ENCODE assay signal across 15 cellular contexts in genomic region chr2:42055573-42056514, GRCh38. TPM values are rescaled to one million over a fixed set of nuclear protein-coding genes. Genes with fewer than 3 reads are reported as not detected.
DNase-seq lines count a peak whose midpoint lies in the region; ATAC-seq and TF ChIP-seq lines count a peak whose summit lies in the region.
"Had no signal": no experiment of that assay in that cellular context is flagged by ENCODE, and none has a peak within 500 bp of the region (broad histone marks: within the 10 kb centered on the region; RNA-seq: fewer than 3 reads in every experiment).

No MANE protein-coding gene starts in this region.

- H3K27me3 ChIP-seq in cardiac muscle cell = no peaks in the 10 kb centered on the region
- H3K27me3 ChIP-seq in uterus = no peaks in the 10 kb centered on the region
- no peaks in the 10 kb centered on the region for H3K27me3 ChIP-seq in suprapubic skin
- H3K27me3 ChIP-seq: SJSA1 had no signal

- no peak overlapping the region for H3K4me3 ChIP-seq in cardiac muscle cell
- H3K4me3 ChIP-seq in uterus = no peak overlapping the region
- no peak overlapping the region for H3K4me3 ChIP-seq in suprapubic skin
- H3K4me3 ChIP-seq: GM23338, SJSA1 had no signal

- H3K36me3 Mint-ChIP-seq in nephron (ENCODE audit: low read depth) = peaks cover 73% of the 10 kb centered on the region
- no peaks in the 10 kb centered on the region for H3K36me3 Mint-ChIP-seq in T-helper 2 cell treated with Interferon-gamma antibody and Interleukin-4, amounts not matched to agents 5 μg/mL and 100 μg/mL, for 36 hours (ENCODE audit: low read depth)

- intact Hi-C loops in Right ventricle myocardium superior (cut with DNase I) (loop anchor here (10.0 kb wide), 1 partner anchor 121 kb away; no protein-coding TSS in a partner anchor), uterus (cut with DNase I; ENCODE audit: low total_unique reads) (no loop called here)

- H3K9me3 Mint-ChIP-seq in nephron = no peaks in the 10 kb centered on the region
- H3K9me3 Mint-ChIP-seq in T-helper 2 cell treated with Interferon-gamma antibody and Interleukin-4, amounts not matched to agents 5 μg/mL and 100 μg/mL, for 36 hours = no peaks in the 10 kb centered on the region
- H3K9me3 Mint-ChIP-seq: GM23338; stimulated activated naive CD8-positive, alpha-beta T cell treated with anti-CD3 and anti-CD28 coated beads, Interleukin-15, Interleukin-2, amounts not matched to agents 100 ng/mL and 50 ng/mL, for 24 hours had no signal

- H3K9me3 ChIP-seq in cardiac muscle cell (ENCODE audit: low read depth) (no peaks in the 10 kb centered on the region), uterus (no peaks in the 10 kb centered on the region), suprapubic skin (no peaks in the 10 kb centered on the region)
- H3K9me3 ChIP-seq: SJSA1 had no signal

- ATAC-seq in Right ventricle myocardium superior (ENCODE audit: poor library complexity) = no peak

- H3K4me1 ChIP-seq in cardiac muscle cell (ENCODE audit: low read depth) (peaks cover 54% of the 10 kb centered on the region), uterus (peaks cover 5 to 55% of the 10 kb centered on the region in 2 donors), suprapubic skin (peaks cover 31% of the 10 kb centered on the region)
- H3K4me1 ChIP-seq: parathyroid adenoma had no signal

- no peaks in the 10 kb centered on the region for H3K27me3 Mint-ChIP-seq in nephron (ENCODE audit: low read depth)
- H3K27me3 Mint-ChIP-seq in T-helper 2 cell treated with Interferon-gamma antibody and Interleukin-4, amounts not matched to agents 5 μg/mL and 100 μg/mL, for 36 hours (ENCODE audit: low read depth) = peaks cover 11% of the 10 kb centered on the region

- no peak for TF ChIP-seq POLR2A in uterus (IDR thresholded peaks at IDR 0.05)
- no peak for TF ChIP-seq POLR2A in suprapubic skin (IDR thresholded peaks at IDR 0.05)

- H3K36me3 ChIP-seq in cardiac muscle cell (peaks cover 45% of the 10 kb centered on the region), uterus (no peaks in the 10 kb centered on the region), suprapubic skin (peaks cover 28% of the 10 kb centered on the region)

- no peak for TF ChIP-seq EP300 in suprapubic skin (IDR thresholded peaks at IDR 0.05)

- H3K27ac ChIP-seq in cardiac muscle cell = peak overlapping the region; percentile 92
- peak overlapping the region; percentile 94 to 96 for H3K27ac ChIP-seq in uterus
- H3K27ac ChIP-seq in suprapubic skin = no peak overlapping the region
- H3K27ac ChIP-seq: parathyroid adenoma, SJSA1 had no signal

- TF ChIP-seq CTCF in cardiac muscle cell (IDR thresholded peaks at IDR 0.05; ENCODE audit: low read depth, low read length) (no peak), nephron (IDR thresholded peaks at IDR 0.05; ENCODE audit: unreplicated experiment in 3 of 3) (no peak), uterus (IDR thresholded peaks at IDR 0.05) (no peak), suprapubic skin (IDR thresholded peaks at IDR 0.05) (no peak)

- DNase-seq in cardiac muscle cell (ENCODE audit: low read depth in 1 of 2, low spot score in 1 of 2) (no peak), Right ventricle myocardium superior (no peak), epidermal melanocyte (ENCODE audit: insufficient read length, low spot score) (peak; percentile 60), uterus (peak; percentile 58 to 84), amygdala (lab: John Stamatoyannopoulos, UW) (no peak), suprapubic skin (ENCODE audit: low spot score in 2 of 2) (no peak)
- DNase-seq in T-helper 2 cell treated with Interferon-gamma antibody and Interleukin-4, amounts not matched to agents 5 μg/mL and 100 μg/mL, for 36 hours (ENCODE audit: low spot score) = no peak
- DNase-seq: NCI-H146; NCI-H774; stimulated activated CD4-positive, alpha-beta T cell treated with anti-CD3 and anti-CD28 coated beads, Interleukin-4, amount 100 ng/mL, for 24 hours had no signal

- peaks cover 88% of the 10 kb centered on the region for H3K4me1 Mint-ChIP-seq in nephron
- no peaks in the 10 kb centered on the region for H3K4me1 Mint-ChIP-seq in T-helper 2 cell treated with Interferon-gamma antibody and Interleukin-4, amounts not matched to agents 5 μg/mL and 100 μg/mL, for 36 hours (ENCODE audit: low read depth)

- WGBS in suprapubic skin = 49% methylated on average over 4 of the region's 4 CpGs

- peak overlapping the region; percentile 93 to 96 (median 96) for H3K27ac Mint-ChIP-seq in nephron
- no peak overlapping the region for H3K27ac Mint-ChIP-seq in T-helper 2 cell treated with Interferon-gamma antibody and Interleukin-4, amounts not matched to agents 5 μg/mL and 100 μg/mL, for 36 hours
- H3K27ac Mint-ChIP-seq: GM23338; stimulated activated naive CD8-positive, alpha-beta T cell treated with anti-CD3 and anti-CD28 coated beads, Interleukin-15, Interleukin-2, amounts not matched to agents 100 ng/mL and 50 ng/mL, for 24 hours had no signal

- peak overlapping the region; percentile 14 to 65 (median 63) for H3K4me3 Mint-ChIP-seq in nephron
- H3K4me3 Mint-ChIP-seq in T-helper 2 cell treated with Interferon-gamma antibody and Interleukin-4, amounts not matched to agents 5 μg/mL and 100 μg/mL, for 36 hours = no peak overlapping the region
- H3K4me3 Mint-ChIP-seq: GM23338; stimulated activated naive CD8-positive, alpha-beta T cell treated with anti-CD3 and anti-CD28 coated beads, Interleukin-15, Interleukin-2, amounts not matched to agents 100 ng/mL and 50 ng/mL, for 24 hours had no signal

RNA-seq across cellular contexts. Expression of gene PKDCC, which starts 8.0 kb away (rescaled TPM):
- total RNA-seq in cardiac muscle cell = 169 and 228 TPM in 2 replicates
- 157 and 185 TPM in 2 replicates for polyA plus RNA-seq in cardiac muscle cell
- total RNA-seq in Right ventricle myocardium superior = 120 TPM
- 100 to 1,000 TPM in 2 of 4 donors, 10 to 100 TPM in 2; 34.1 to 244 (median 109) TPM for total RNA-seq in uterus
- total RNA-seq in suprapubic skin = 1 to 10 TPM; 2.5 to 8.5 (median 6.2) TPM

Comparison
In these comparisons a context has a peak if more than half of its experiments do, and no peak if none do; other contexts are left out.
1. DNase-seq: peak in epidermal melanocyte (single experiment) and uterus (2 of 2); none in cardiac muscle cell (0 of 2), Right ventricle myocardium superior (single experiment), amygdala (0 of 56), T-helper 2 cell treated with Interferon-gamma antibody and Interleukin-4, amounts not matched to agents 5 μg/mL and 100 μg/mL, for 36 hours (single experiment) and suprapubic skin (0 of 2).